13 cellular contexts compared by ENCODE assay signal in genomic region chr22:46094676-46095075, GRCh38. TPM values are rescaled to one million over a fixed set of nuclear protein-coding genes. Genes with fewer than 3 reads are reported as not detected.
DNase-seq lines count a peak whose midpoint lies in the region; ATAC-seq and TF ChIP-seq lines count a peak whose summit lies in the region.
"Had no signal": no experiment of that assay in that cellular context is flagged by ENCODE, and none has a peak within 500 bp of the region (broad histone marks: within the 10 kb centered on the region; RNA-seq: fewer than 3 reads in every experiment).

No MANE protein-coding gene starts in this region.

- no peaks in the 10 kb centered on the region for H3K4me1 Mint-ChIP-seq in activated T-cell treated with anti-CD3 and anti-CD28 coated beads, Interleukin-2, amount 50 U/mL, for 72 hours (ENCODE audit: low read depth)
- H3K4me1 Mint-ChIP-seq: central memory CD8-positive, alpha-beta T cell had no signal

- TF ChIP-seq CTCF in gastrocnemius medialis (IDR thresholded peaks at IDR 0.05 in 4 of 5, conservative IDR thresholded peaks at IDR 0.05 in 1 of 5) (no peak), vagina (IDR thresholded peaks at IDR 0.05) (no peak)

- in situ Hi-C loops in gastrocnemius medialis (cut with MboI; ENCODE audit: low sequenced_read_pairs in 4 of 4): no loop called here

- H3K4me3 Mint-ChIP-seq in activated T-cell treated with anti-CD3 and anti-CD28 coated beads, Interleukin-2, amount 50 U/mL, for 72 hours: no peak overlapping the region
- H3K4me3 Mint-ChIP-seq: activated naive CD4-positive, alpha-beta T cell treated with anti-CD3 and anti-CD28 coated beads, Interleukin-2, amount 50 U/mL, for 24 hours; central memory CD8-positive, alpha-beta T cell had no signal

- DNase-seq in right cardiac atrium: peak in 2 of 3 donors; percentile 22 to 36
- DNase-seq in left ventricle myocardium superior: no peak
- no peak for DNase-seq in epithelial cell of prostate (ENCODE audit: low read depth, low spot score)
- no peak for DNase-seq in gastrocnemius medialis
- DNase-seq in vagina (ENCODE audit: extremely low spot score in 2 of 2): no peak
- DNase-seq in islet precursor cell: no peak
- no peak for DNase-seq in activated T-cell treated with anti-CD3 and anti-CD28 coated beads, Interleukin-2, amount 50 U/mL, for 72 hours
- DNase-seq: activated CD4-positive, CD25-positive, alpha-beta regulatory T cell; NCI-H187 treated with DMSO at 0.1 percent for 48 hours; NCI-H526 treated with DMSO at 0.1 percent for 48 hours had no signal

- WGBS in right cardiac atrium: 81% methylated on average over 8 of the region's 8 CpGs

- H3K27me3 ChIP-seq in right cardiac atrium (ENCODE audit: control insufficient read depth, insufficient read depth): no peaks in the 10 kb centered on the region
- H3K27me3 ChIP-seq in gastrocnemius medialis: no peaks in the 10 kb centered on the region
- no peaks in the 10 kb centered on the region for H3K27me3 ChIP-seq in vagina

- intact Hi-C loops in right cardiac atrium (cut with DNase I) (no loop called here), left ventricle myocardium superior (cut with micrococcal nuclease) (no loop called here), gastrocnemius medialis (cut with DNase I; ENCODE audit: low total_unique reads) (no loop called here), vagina (cut with DNase I) (no loop called here)

- H3K4me1 ChIP-seq in right cardiac atrium (ENCODE audit: control insufficient read depth, insufficient read depth, low read length) (peaks cover 30% of the 10 kb centered on the region), gastrocnemius medialis (peaks cover 66 to 99% of the 10 kb centered on the region in 2 donors), vagina (peaks cover 100% of the 10 kb centered on the region)

- ATAC-seq in right cardiac atrium (no peak), left ventricle myocardium superior (no peak), gastrocnemius medialis (no peak), HG03469 (IDR thresholded peaks at IDR 0.05; ENCODE audit: unreplicated experiment) (no peak)
- ATAC-seq in activated T-cell treated with anti-CD3 and anti-CD28 coated beads, Interleukin-2, amount 50 U/mL, for 72 hours (replicated peaks in 1 of 2): no peak

- TF ChIP-seq POLR2A in gastrocnemius medialis (IDR thresholded peaks at IDR 0.05) (no peak), vagina (IDR thresholded peaks at IDR 0.05) (no peak)

- H3K36me3 ChIP-seq in gastrocnemius medialis (peaks cover 0 to 17% of the 10 kb centered on the region in 2 donors), vagina (peaks cover 0 to 39% of the 10 kb centered on the region in 2 donors)

- H3K27ac ChIP-seq in right cardiac atrium (ENCODE audit: low read length) (peak overlapping the region; percentile 37), epithelial cell of prostate (peak overlapping the region; percentile 99), gastrocnemius medialis (peak overlapping the region; percentile 94 to 98 (median 97)), vagina (peak overlapping the region; percentile 100)

- H3K27ac Mint-ChIP-seq in activated T-cell treated with anti-CD3 and anti-CD28 coated beads, Interleukin-2, amount 50 U/mL, for 72 hours: no peak overlapping the region
- H3K27ac Mint-ChIP-seq: activated naive CD4-positive, alpha-beta T cell treated with anti-CD3 and anti-CD28 coated beads, Interleukin-2, amount 50 U/mL, for 24 hours had no signal

- H3K9me3 Mint-ChIP-seq in activated T-cell treated with anti-CD3 and anti-CD28 coated beads, Interleukin-2, amount 50 U/mL, for 72 hours: no peaks in the 10 kb centered on the region
- H3K9me3 Mint-ChIP-seq: activated naive CD4-positive, alpha-beta T cell treated with anti-CD3 and anti-CD28 coated beads, Interleukin-2, amount 50 U/mL, for 24 hours; central memory CD8-positive, alpha-beta T cell had no signal

- H3K4me3 ChIP-seq in right cardiac atrium (ENCODE audit: low read length): no peak overlapping the region
- H3K4me3 ChIP-seq in gastrocnemius medialis: no peak overlapping the region
- H3K4me3 ChIP-seq in vagina: no peak overlapping the region

- H3K9me3 ChIP-seq in right cardiac atrium (ENCODE audit: control insufficient read depth, low read length) (no peaks in the 10 kb centered on the region), gastrocnemius medialis (no peaks in the 10 kb centered on the region), vagina (no peaks in the 10 kb centered on the region)

- no peaks in the 10 kb centered on the region for H3K27me3 Mint-ChIP-seq in activated T-cell treated with anti-CD3 and anti-CD28 coated beads, Interleukin-2, amount 50 U/mL, for 72 hours (ENCODE audit: low read depth)
- H3K27me3 Mint-ChIP-seq: activated naive CD4-positive, alpha-beta T cell treated with anti-CD3 and anti-CD28 coated beads, Interleukin-2, amount 50 U/mL, for 24 hours; central memory CD8-positive, alpha-beta T cell had no signal

- no peaks in the 10 kb centered on the region for H3K36me3 Mint-ChIP-seq in activated T-cell treated with anti-CD3 and anti-CD28 coated beads, Interleukin-2, amount 50 U/mL, for 72 hours (ENCODE audit: insufficient read depth in 2 of 2)
- H3K36me3 Mint-ChIP-seq: activated naive CD4-positive, alpha-beta T cell treated with anti-CD3 and anti-CD28 coated beads, Interleukin-2, amount 50 U/mL, for 24 hours had no signal

RNA-seq across cellular contexts. Expression of gene PPARA, which starts 55.6 kb away (rescaled TPM):
- total RNA-seq in right cardiac atrium: 10 to 100 TPM; 63.6 to 85.2 (median 72.7) TPM
- 22.9 TPM for polyA plus RNA-seq in right cardiac atrium
- 78.9 TPM for total RNA-seq in left ventricle myocardium superior
- 10 to 100 TPM; 29.6 to 74.8 (median 57.9) TPM for total RNA-seq in gastrocnemius medialis
- total RNA-seq in vagina: 13.5 TPM
- total RNA-seq in activated T-cell treated with anti-CD3 and anti-CD28 coated beads, Interleukin-2, amount 50 U/mL, for 72 hours: 10 to 100 TPM; 14.8 to 16.6 TPM

Comparison
In these comparisons a context has a peak if more than half of its experiments do, and no peak if none do; other contexts are left out.
1. DNase-seq: peak in right cardiac atrium (2 of 3); none in left ventricle myocardium superior (single experiment), epithelial cell of prostate (single experiment), gastrocnemius medialis (0 of 2), vagina (0 of 2), islet precursor cell (single experiment) and activated T-cell treated with anti-CD3 and anti-CD28 coated beads, Interleukin-2, amount 50 U/mL, for 72 hours (0 of 2).
2. H3K27ac ChIP-seq: peak in every context shown above with its lines; median percentile 100 in vagina; 99 in epithelial cell of prostate; 97 in gastrocnemius medialis; 37 in right cardiac atrium.